9 cellular contexts compared by ENCODE assay signal in the genomic region with DNA sequence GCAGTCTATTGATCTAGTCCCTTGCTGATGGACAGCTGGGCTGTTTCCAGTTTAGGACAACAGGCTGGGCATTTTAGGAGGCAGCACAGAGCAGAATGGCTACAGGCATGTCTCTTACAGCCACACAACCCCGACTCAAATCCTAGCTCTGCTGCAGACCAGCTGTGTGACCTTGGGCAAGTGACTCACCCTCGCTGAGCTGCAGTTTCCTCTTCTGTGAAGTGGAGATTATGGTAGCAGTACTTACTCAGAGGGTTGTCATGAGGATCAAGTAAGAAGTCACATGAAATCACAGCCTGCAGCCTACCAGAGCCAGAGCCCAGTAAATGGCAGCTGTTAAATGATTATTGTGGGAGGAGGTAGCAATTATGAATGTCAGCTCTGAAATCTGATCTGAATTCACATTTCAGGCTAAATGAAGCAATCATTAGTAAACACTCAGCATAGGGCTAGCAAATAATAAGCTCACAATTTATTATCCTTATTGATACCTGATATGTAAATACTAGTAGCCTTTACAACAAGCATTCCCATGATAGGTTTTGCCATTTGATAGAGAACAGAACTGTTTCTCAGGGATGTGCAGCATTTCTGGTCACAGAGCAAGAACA. TPM values are rescaled to one million over a fixed set of nuclear protein-coding genes. Genes with fewer than 3 reads are reported as not detected.
A peak's percentile ranks its signal among the peaks of the same experiment; 100 is the strongest.
DNase-seq lines count a peak whose midpoint lies in the region; ATAC-seq and TF ChIP-seq lines count a peak whose summit lies in the region.
"Had no signal": no experiment of that assay in that cellular context is flagged by ENCODE, and none has a peak within 500 bp of the region (broad histone marks: within the 10 kb centered on the region; RNA-seq: fewer than 3 reads in every experiment).

No MANE protein-coding gene starts in this region.

- peaks cover 62% of the 10 kb centered on the region for H3K4me1 ChIP-seq in osteoblast (ENCODE audit: insufficient read depth, low read length)

- intact Hi-C loops in Calu3 (cut with micrococcal nuclease; ENCODE audit: unreplicated experiment) (no loop called here), MCF 10A (cut with micrococcal nuclease) (loop anchor here (5.0 kb wide), 1 partner anchor 56 kb away; no protein-coding TSS in a partner anchor)

- BruUV-seq in Calu3 (replicated peaks; lab: Mats Ljungman, UMichigan), result TSS peak; percentile 85
- BruUV-seq in MCF 10A (replicated peaks; lab: Mats Ljungman, UMichigan), result no TSS peak

- H4K20me1 ChIP-seq in osteoblast (ENCODE audit: insufficient read depth, low read length), result no peaks in the 10 kb centered on the region

- H3K27ac Mint-ChIP-seq in Calu3 (ENCODE audit: unreplicated experiment), result peak overlapping the region; percentile 58
- H3K27ac Mint-ChIP-seq in MCF 10A (ENCODE audit: low read depth, unreplicated experiment), result no peak overlapping the region

- H3K9me3 ChIP-seq in osteoblast (ENCODE audit: low read depth, low read length), result peaks cover 3% of the 10 kb centered on the region

- CTCF ChIA-PET in Calu3 (lab: Charles Lee), result interaction anchor here (0.6 to 1.1 kb wide), 6 partner anchors 9 to 221 kb away, joined by 3 to 5 read pairs (median 4); no protein-coding TSS in a partner anchor
- CTCF ChIA-PET in MCF 10A (lab: Yijun Ruan, JAX), result interaction anchor here (0.7 kb wide), 1 partner anchor 26 kb away, joined by 3 read pairs; no protein-coding TSS in a partner anchor

- H3K4me3 ChIP-seq in osteoblast (ENCODE audit: insufficient read depth, low read length), result no peak overlapping the region

- H3K4me1 Mint-ChIP-seq in Calu3 (ENCODE audit: low read depth, unreplicated experiment) (peaks cover 36% of the 10 kb centered on the region), MCF 10A (ENCODE audit: insufficient read depth, unreplicated experiment) (peaks cover 21% of the 10 kb centered on the region)

- H2AFZ ChIP-seq in osteoblast (ENCODE audit: low read length), result no peak overlapping the region

- H3K9me3 Mint-ChIP-seq in Calu3 (ENCODE audit: low read depth, unreplicated experiment) (peaks cover 4% of the 10 kb centered on the region), MCF 10A (ENCODE audit: unreplicated experiment) (peaks cover 8% of the 10 kb centered on the region)

- H3K4me3 Mint-ChIP-seq in Calu3 (ENCODE audit: low read depth, unreplicated experiment) (no peak overlapping the region), MCF 10A (ENCODE audit: unreplicated experiment) (no peak overlapping the region)

- no peaks in the 10 kb centered on the region for H3K27me3 ChIP-seq in osteoblast (ENCODE audit: insufficient read depth, low read length)

- H3K36me3 ChIP-seq in osteoblast (ENCODE audit: insufficient read depth, low read length), result no peaks in the 10 kb centered on the region

- TF ChIP-seq CTCF in Calu3 (IDR thresholded peaks at IDR 0.05; ENCODE audit: unreplicated experiment) (no peak), MCF 10A (IDR thresholded peaks at IDR 0.05; ENCODE audit: unreplicated experiment) (no peak), osteoblast (IDR thresholded peaks at IDR 0.05; ENCODE audit: extremely low read depth, low read depth, low read length) (no peak)

- H3K4me2 ChIP-seq in osteoblast (ENCODE audit: insufficient read depth, low read length), result peak overlapping the region; percentile 15

- H3K27me3 Mint-ChIP-seq in Calu3 (ENCODE audit: unreplicated experiment), result no peaks in the 10 kb centered on the region
- H3K27me3 Mint-ChIP-seq in MCF 10A (ENCODE audit: insufficient read depth, unreplicated experiment), result no peaks in the 10 kb centered on the region

- H3K79me2 ChIP-seq in osteoblast (ENCODE audit: insufficient read depth, low read length), result peaks cover 13% of the 10 kb centered on the region

- DNase-seq in Calu3, result peak; percentile 54
- DNase-seq in NCI-H748 (lab: John Stamatoyannopoulos, UW; ENCODE audit: unreplicated experiment), result peak; percentile 91
- DNase-seq in MCF 10A (ENCODE audit: unreplicated experiment), result peak; percentile 71
- peak; percentile 96 for DNase-seq in osteoblast (ENCODE audit: insufficient read length, low spot score, missing footprints)
- no peak for DNase-seq in NOMO-1 (lab: John Stamatoyannopoulos, UW; ENCODE audit: unreplicated experiment in 2 of 2)
- no peak for DNase-seq in GM19238 (ENCODE audit: insufficient read length, low spot score)
- DNase-seq in SIG-M5 treated with dmso at 0.1 percent for 504 hours (lab: John Stamatoyannopoulos, UW; ENCODE audit: unreplicated experiment), result no peak

- POLR2A ChIA-PET in MCF 10A (lab: Yijun Ruan, JAX), result interaction anchor here (0.6 kb wide), 2 partner anchors 126 to 245 kb away, joined by 3 to 6 read pairs; no protein-coding TSS in a partner anchor

- H3K36me3 Mint-ChIP-seq in Calu3 (ENCODE audit: insufficient read depth, unreplicated experiment), result peaks cover 8% of the 10 kb centered on the region
- peaks cover 6% of the 10 kb centered on the region for H3K36me3 Mint-ChIP-seq in MCF 10A (ENCODE audit: insufficient read depth, unreplicated experiment)

- no peak for ATAC-seq in GM19324 (IDR thresholded peaks at IDR 0.05; ENCODE audit: low FRiP score, unreplicated experiment)

- peak overlapping the region; percentile 89 for H3K27ac ChIP-seq in osteoblast (ENCODE audit: low read depth, low read length)

RNA-seq across cellular contexts. Expression of a gene that starts 58.9 kb away (rescaled TPM):
- total RNA-seq in Calu3 (2022) (79.9 and 98.4 TPM in 2 replicates), MCF 10A (2022) (0.49 TPM in 1 of 2 replicates, not detected in the other), osteoblast (0.88 and 1.4 TPM in 2 replicates)
- total RNA-seq: skeletal muscle tissue had no signal

Comparison
In these comparisons a context has a peak if more than half of its experiments do, and no peak if none do; other contexts are left out.
1. DNase-seq: peak in Calu3 (single experiment), NCI-H748 (single experiment), MCF 10A (single experiment) and osteoblast (single experiment); none in NOMO-1 (0 of 2), GM19238 (single experiment) and SIG-M5 treated with dmso at 0.1 percent for 504 hours (single experiment).
2. RNA of a gene that starts 58.9 kb away (total RNA-seq): 79.9 to 98.4 TPM in Calu3; 0.88 to 1.4 TPM in osteoblast and 0.49 TPM in MCF 10A; every median in the first group is over 10 times any median in the second.